Comparison of ENCODE assay signal across 32 cellular contexts in the genomic region with DNA sequence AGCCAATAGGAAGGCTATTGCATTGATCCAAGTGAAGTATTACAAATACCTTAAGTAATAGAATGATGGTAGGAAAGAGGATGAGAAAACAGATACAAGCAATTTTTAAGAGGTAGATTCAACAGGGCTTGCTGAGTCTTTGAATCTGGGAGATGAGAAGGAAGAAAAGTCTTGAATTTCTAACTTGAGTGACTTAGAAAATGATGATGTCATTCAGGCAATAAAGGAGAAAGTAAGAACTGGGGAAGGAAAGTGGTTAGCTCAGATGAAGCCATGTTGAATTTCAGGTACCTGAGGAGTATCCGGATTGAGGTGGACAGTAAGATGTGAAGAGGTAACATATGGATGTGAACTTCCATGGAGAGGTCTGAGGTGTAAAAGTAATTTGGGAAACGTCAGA.
"Had no signal": no experiment of that assay in that cellular context is flagged by ENCODE, and none has a peak within 500 bp of the region (broad histone marks: within the 10 kb centered on the region; RNA-seq: fewer than 3 reads in every experiment).

No MANE protein-coding gene starts in this region.

- H3K4me3 ChIP-seq: ascending aorta, cardiac muscle cell had no signal

- H3K36me3 ChIP-seq: ascending aorta, cardiac muscle cell had no signal

- ATAC-seq: activated CD4-positive, alpha-beta T cell treated with anti-CD3 and anti-CD28 coated beads for 36 hours; activated CD4-positive, CD25-positive, alpha-beta regulatory T cell treated with anti-CD3 and anti-CD28 coated beads, Interleukin-2, amount 50 U/mL, for 24 hours; activated CD8-positive, alpha-beta memory T cell treated with anti-CD3 and anti-CD28 coated beads, Interleukin-2, amount 10 ng/mL, durations not matched to agents 7 days and 5 days; activated CD8-positive, alpha-beta T cell treated with anti-CD3 and anti-CD28 coated beads, Interleukin-2, amount 10 ng/mL, durations not matched to agents 7 days and 5 days; activated naive CD8-positive, alpha-beta T cell treated with anti-CD3 and anti-CD28 coated beads, Interleukin-2, amount 50 U/mL, for 24 hours had no signal

- H3K27ac ChIP-seq: ascending aorta, cardiac muscle cell, VCaP had no signal

- FAIRE-seq: bronchial epithelial cell, TTC549 had no signal

- H3K9me3 ChIP-seq: ascending aorta had no signal

- H3K27me3 ChIP-seq: ascending aorta, cardiac muscle cell had no signal

- DNase-seq: activated B cell treated with CpG ODN at 0.5 μM for 24 hours; activated CD4-positive, alpha-beta memory T cell treated with anti-CD3 and anti-CD28 coated beads, Interleukin-2, amount 10 ng/mL, durations not matched to agents 7 days and 5 days; activated CD4-positive, alpha-beta T cell treated with anti-CD3 and anti-CD28 coated beads for 1 hour; activated CD4-positive, alpha-beta T cell treated with anti-CD3 and anti-CD28 coated beads for 36 hours; activated CD4-positive, alpha-beta T cell treated with anti-CD3 and anti-CD28 coated beads for 48 hours; activated CD4-positive, alpha-beta T cell treated with anti-CD3 and anti-CD28 coated beads, Interleukin-2, amount 10 ng/mL, durations not matched to agents 7 days and 5 days; activated CD4-positive, alpha-beta T cell treated with anti-CD3 and anti-CD28 coated beads, Interleukin-2, amount 50 U/mL, for 48 hours; activated CD8-positive, alpha-beta memory T cell treated with anti-CD3 and anti-CD28 coated beads for 24 hours; activated CD8-positive, alpha-beta memory T cell treated with anti-CD3 and anti-CD28 coated beads, Interleukin-2, amount 10 ng/mL, durations not matched to agents 7 days and 5 days; activated CD8-positive, alpha-beta memory T cell treated with anti-CD3 and anti-CD28 coated beads, Interleukin-2, amount 50 U/mL, for 48 hours; activated CD8-positive, alpha-beta T cell treated with anti-CD3 and anti-CD28 coated beads, Interleukin-2, amount 10 ng/mL, durations not matched to agents 7 days and 5 days; activated effector memory CD4-positive, alpha-beta T cell treated with Interleukin-2 at 50 U/mL for 16 hours; activated gamma-delta T cell; activated naive CD4-positive, alpha-beta T cell treated with anti-CD3 and anti-CD28 coated beads, Interleukin-2, amount 10 ng/mL, durations not matched to agents 7 days and 5 days; activated naive CD4-positive, alpha-beta T cell treated with Interleukin-2 at 50 U/mL for 16 hours; activated naive CD8-positive, alpha-beta T cell treated with anti-CD3 and anti-CD28 coated beads, Interleukin-2, amount 10 ng/mL, durations not matched to agents 7 days and 5 days; activated naive CD8-positive, alpha-beta T cell treated with anti-CD3 and anti-CD28 coated beads, Interleukin-2, amount 50 U/mL, for 24 hours; activated T-cell treated with anti-CD3 and anti-CD28 coated beads, Interleukin-2, amount 50 U/mL, for 24 hours; activated T-cell treated with anti-CD3 and anti-CD28 coated beads, Interleukin-2, amount 50 U/mL, for 48 hours; amygdala; anterior cingulate cortex; caudate nucleus; cerebellar nuclear complex; T-helper 1 cell; T-helper 2 cell; T-helper 9 cell had no signal

- H3K4me1 ChIP-seq: ascending aorta had no signal
